Comparison of ENCODE assay signal across 20 cellular contexts in genomic region chr2:241237047-241237446, GRCh38.
"Had no signal": no experiment of that assay in that cellular context is flagged by ENCODE, and none has a peak within 500 bp of the region (broad histone marks: within the 10 kb centered on the region; RNA-seq: fewer than 3 reads in every experiment).

No MANE protein-coding gene starts in this region.

- DNase-seq: activated CD4-positive, alpha-beta T cell treated with anti-CD3 and anti-CD28 coated beads for 36 hours; activated CD4-positive, alpha-beta T cell treated with anti-CD3 and anti-CD28 coated beads, Interleukin-2, amount 50 U/mL, for 48 hours; activated effector memory CD4-positive, alpha-beta T cell treated with Interleukin-2 at 50 U/mL for 16 hours; activated naive CD4-positive, alpha-beta T cell treated with anti-CD3 and anti-CD28 coated beads, Interleukin-2, amount 10 ng/mL, durations not matched to agents 7 days and 5 days; activated T-cell treated with anti-CD3 and anti-CD28 coated beads, Interleukin-2, amount 50 U/mL, for 4 hours; cortex of kidney; effector CD4-positive, alpha-beta T cell; gastrocnemius medialis; occipital lobe; retina; stimulated activated CD4-positive, alpha-beta T cell treated with anti-CD3 and anti-CD28 coated beads, Interleukin-12 subunit alpha, Interleukin-12 subunit beta, amount 100 ng/mL, for 4 hours; stimulated activated CD4-positive, alpha-beta T cell treated with anti-CD3 and anti-CD28 coated beads, Interleukin-1b, Interleukin-23, amount 100 ng/mL, for 48 hours; stimulated activated CD8-positive, alpha-beta memory T cell treated with anti-CD3 and anti-CD28 coated beads, Interleukin-4, amount 100 ng/mL, for 48 hours; stimulated activated naive CD4-positive, alpha-beta T cell treated with Interleukin-2 at 50 U/mL for 16 hours; substantia nigra; SW 1271; tibial artery had no signal

- H3K27ac ChIP-seq: cardiac muscle cell, gastrocnemius medialis, tibial artery had no signal

- H3K4me1 ChIP-seq: gastrocnemius medialis, tibial artery had no signal

- H3K4me3 ChIP-seq: adrenal gland, cardiac muscle cell, gastrocnemius medialis, tibial artery had no signal

- ATAC-seq: activated CD4-positive, alpha-beta T cell treated with anti-CD3 and anti-CD28 coated beads for 36 hours; activated T-cell treated with anti-CD3 and anti-CD28 coated beads, Interleukin-2, amount 50 U/mL, for 4 hours; esophagus mucosa; gastrocnemius medialis had no signal

- H3K27me3 ChIP-seq: adrenal gland, cardiac muscle cell, gastrocnemius medialis, tibial artery had no signal

- H3K9me3 ChIP-seq: adrenal gland, gastrocnemius medialis, tibial artery had no signal
